Comparison of ENCODE assay signal across 8 cellular contexts in genomic region chr16:4625617-4626159, GRCh38. TPM values are rescaled to one million over a fixed set of nuclear protein-coding genes. Genes with fewer than 3 reads are reported as not detected.
DNase-seq lines count a peak whose midpoint lies in the region; ATAC-seq and TF ChIP-seq lines count a peak whose summit lies in the region.

No MANE protein-coding gene starts in this region.

- H3K9ac ChIP-seq in smooth muscle cell (ENCODE audit: low read depth): peak overlapping the region; percentile 97

- H3K4me2 ChIP-seq in smooth muscle cell: peak overlapping the region; percentile 87

- H3K9me3 Mint-ChIP-seq in activated T-cell treated with anti-CD3 and anti-CD28 coated beads, Interleukin-2, amount 50 U/mL, for 24 hours: no peaks in the 10 kb centered on the region
- H3K9me3 Mint-ChIP-seq in WTC11: 0 out of 2 replicates have a peak, but pooled peaks cover 6% of the 10 kb centered on the region

- POLR2A ChIA-PET in WTC11 (lab: Charles Lee): interaction anchor here (0.6 to 2.6 kb wide), 4 partner anchors 8 to 408 kb away, joined by 3 to 14 read pairs (median 8); partner anchors contain the start of gene NAGPA

- no peak for DNase-seq in activated T-cell treated with anti-CD3 and anti-CD28 coated beads, Interleukin-2, amount 50 U/mL, for 24 hours
- no peak for DNase-seq in activated T-cell treated with anti-CD3 and anti-CD28 coated beads, Interleukin-2, amount 50 U/mL, for 48 hours
- DNase-seq in WTC11 (ENCODE audit: low spot score) (no peak), right atrium auricular region (ENCODE audit: low spot score) (no peak), smooth muscle cell (lab: John Stamatoyannopoulos, UW; ENCODE audit: unreplicated experiment) (no peak), NCI-H2081 treated with DMSO at 0.1 percent for 48 hours (lab: John Stamatoyannopoulos, UW) (no peak), middle frontal gyrus (ENCODE audit: extremely low spot score, low spot score) (no peak)
- no peak for DNase-seq in stimulated activated CD4-positive, alpha-beta T cell treated with anti-CD3 and anti-CD28 coated beads, Interleukin-2, amount 100 ng/mL, for 24 hours

- H3K9me3 ChIP-seq in right atrium auricular region: no peaks in the 10 kb centered on the region
- no peaks in the 10 kb centered on the region for H3K9me3 ChIP-seq in smooth muscle cell (replicated peaks; ENCODE audit: low read depth)

- H3K27ac ChIP-seq in right atrium auricular region (peak overlapping the region; percentile 91 to 95), smooth muscle cell (ENCODE audit: low read depth) (peak overlapping the region; percentile 81)

- H3K27ac Mint-ChIP-seq in activated T-cell treated with anti-CD3 and anti-CD28 coated beads, Interleukin-2, amount 50 U/mL, for 24 hours: peak overlapping the region; percentile 98
- peak overlapping the region; percentile 97 for H3K27ac Mint-ChIP-seq in WTC11

- peaks cover 58% of the 10 kb centered on the region for H3K79me2 ChIP-seq in smooth muscle cell (ENCODE audit: low read depth)

- no peaks in the 10 kb centered on the region for H3K27me3 ChIP-seq in right atrium auricular region
- no peaks in the 10 kb centered on the region for H3K27me3 ChIP-seq in smooth muscle cell (ENCODE audit: low read depth)

- H3K4me1 ChIP-seq in right atrium auricular region (peaks cover 0 to 21% of the 10 kb centered on the region in 2 donors), smooth muscle cell (ENCODE audit: low read depth) (peaks cover 6% of the 10 kb centered on the region)

- peak overlapping the region; percentile 99 for H3K4me3 Mint-ChIP-seq in activated T-cell treated with anti-CD3 and anti-CD28 coated beads, Interleukin-2, amount 50 U/mL, for 24 hours
- peak overlapping the region; percentile 97 for H3K4me3 Mint-ChIP-seq in WTC11

- peaks cover 39% of the 10 kb centered on the region for H3K4me1 Mint-ChIP-seq in activated T-cell treated with anti-CD3 and anti-CD28 coated beads, Interleukin-2, amount 50 U/mL, for 24 hours (ENCODE audit: low read depth)
- H3K4me1 Mint-ChIP-seq in WTC11: peaks cover 17% of the 10 kb centered on the region

- no peak for ATAC-seq in WTC11

- CTCF ChIA-PET in WTC11 (lab: Charles Lee): interaction anchor here (1.4 to 3.9 kb wide), 6 partner anchors 11 to 119 kb away, joined by 5 to 46 read pairs (median 12); partner anchors contain the start of gene UBALD1

- H2AFZ ChIP-seq in smooth muscle cell (ENCODE audit: low read depth): peak overlapping the region; percentile 64

- WGBS in smooth muscle cell (ENCODE audit: low lambda C conversion rate): 20% methylated on average over 9 of the region's 9 CpGs

- H3K36me3 ChIP-seq in right atrium auricular region (no peaks in the 10 kb centered on the region), smooth muscle cell (ENCODE audit: low read depth) (no peaks in the 10 kb centered on the region)

- TF ChIP-seq CTCF in WTC11 (IDR thresholded peaks at IDR 0.05): no peak
- no peak for TF ChIP-seq CTCF in right atrium auricular region (IDR thresholded peaks at IDR 0.05)
- TF ChIP-seq CTCF in smooth muscle cell (IDR thresholded peaks at IDR 0.05; ENCODE audit: borderline replicate concordance, insufficient read depth, poor library complexity, severe bottlenecking): no peak

- no peaks in the 10 kb centered on the region for H3K27me3 Mint-ChIP-seq in activated T-cell treated with anti-CD3 and anti-CD28 coated beads, Interleukin-2, amount 50 U/mL, for 24 hours
- no peaks in the 10 kb centered on the region for H3K27me3 Mint-ChIP-seq in WTC11 (ENCODE audit: low read depth)

- peaks cover 28% of the 10 kb centered on the region for H3K36me3 Mint-ChIP-seq in activated T-cell treated with anti-CD3 and anti-CD28 coated beads, Interleukin-2, amount 50 U/mL, for 24 hours (ENCODE audit: low read depth)
- peaks cover 16% of the 10 kb centered on the region for H3K36me3 Mint-ChIP-seq in WTC11

- no peaks in the 10 kb centered on the region for H3F3A ChIP-seq in smooth muscle cell (ENCODE audit: low read depth)

- H3K4me3 ChIP-seq in right atrium auricular region (peak overlapping the region; percentile 91), smooth muscle cell (peak overlapping the region; percentile 97)

- peaks cover 50% of the 10 kb centered on the region for H4K20me1 ChIP-seq in smooth muscle cell (ENCODE audit: low read depth)

TF ChIP-seq in WTC11, 78 proteins besides CTCF, POLR2A, EP300 and RAD21:
- no peak for TF ChIP-seq ATF6 (CRISPR knock-in tag; IDR thresholded peaks at IDR 0.05)
- no peak for TF ChIP-seq SP1 (CRISPR knock-in tag; conservative IDR thresholded peaks at IDR 0.05)
- no peak for TF ChIP-seq USF2 (CRISPR knock-in tag; IDR thresholded peaks at IDR 0.05)
- TF ChIP-seq GABPB1 (CRISPR knock-in tag; IDR thresholded peaks at IDR 0.05): 0 out of 2 replicates have a peak, but pooled peaks have one; percentile 27

RNA-seq across cellular contexts. Expression of gene MGRN1, which starts 1.1 kb away (rescaled TPM):
- total RNA-seq in WTC11 (2021) (79.4 to 88.8 TPM (median 80.7 TPM) in 3 replicates), right atrium auricular region (10 to 100 TPM; 35.6 to 47.4 TPM), smooth muscle cell (16.4 and 22.0 TPM in 2 replicates)
- polyA plus RNA-seq in smooth muscle cell: 23.2 and 25.4 TPM in 2 replicates

RNA-seq across cellular contexts. Expression of gene UBALD1, which starts 11.0 kb away (rescaled TPM):
- total RNA-seq in WTC11 (2021) (56.8 to 59.5 TPM (median 59.0 TPM) in 3 replicates), right atrium auricular region (10 to 100 TPM; 10.8 to 12.2 TPM), smooth muscle cell (3.6 and 6.4 TPM in 2 replicates)
- polyA plus RNA-seq in smooth muscle cell: 13.6 and 16.2 TPM in 2 replicates
